10 cellular contexts compared by ENCODE assay signal in the genomic region with DNA sequence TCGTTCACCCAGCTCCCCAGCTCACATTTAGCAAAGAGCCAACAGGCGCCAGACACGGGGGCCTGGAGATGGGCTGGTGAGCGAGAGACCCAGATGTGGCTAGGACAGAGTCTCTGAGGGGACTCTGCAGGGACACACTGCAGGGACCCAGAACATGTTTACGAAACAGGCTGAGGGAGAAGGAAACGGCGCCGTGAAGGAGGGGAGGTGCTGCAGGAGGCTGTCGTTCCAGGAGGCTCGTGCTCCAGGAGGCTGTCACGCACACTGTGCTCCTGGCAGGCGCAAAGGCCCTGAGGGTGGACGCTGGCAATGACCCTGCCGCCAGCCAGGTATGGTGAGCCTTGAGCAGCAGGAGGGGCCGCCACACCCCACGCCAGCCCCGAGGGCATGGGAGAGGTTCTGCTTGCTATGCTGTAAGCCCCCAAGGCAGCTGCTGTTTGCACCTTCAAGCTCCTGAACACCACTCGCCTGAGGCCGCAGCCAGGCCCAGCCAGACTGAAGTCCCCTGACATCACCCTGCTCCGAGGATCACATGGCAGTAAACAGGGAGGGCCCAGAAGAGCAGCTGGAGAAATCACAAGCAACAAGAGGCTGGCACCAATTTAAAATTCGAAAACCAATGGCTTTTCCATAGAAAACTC. TPM values are rescaled to one million over a fixed set of nuclear protein-coding genes. Genes with fewer than 3 reads are reported as not detected.
DNase-seq lines count a peak whose midpoint lies in the region; ATAC-seq and TF ChIP-seq lines count a peak whose summit lies in the region.
"Had no signal": no experiment of that assay in that cellular context is flagged by ENCODE, and none has a peak within 500 bp of the region (broad histone marks: within the 10 kb centered on the region; RNA-seq: fewer than 3 reads in every experiment).

No MANE protein-coding gene starts in this region.

- H3K36me3 ChIP-seq in rectal smooth muscle tissue (ENCODE audit: control insufficient read depth, insufficient read depth, low read length), result no peaks in the 10 kb centered on the region

- H3K4me1 Mint-ChIP-seq in T-cell (peaks cover 7 to 40% (median 28%) of the 10 kb centered on the region in 3 donors), immature natural killer cell (peaks cover 65 to 74% of the 10 kb centered on the region in 2 donors)

- H3K4me1 ChIP-seq in rectal smooth muscle tissue (ENCODE audit: control insufficient read depth, insufficient read depth, low read length), result peaks cover 12% of the 10 kb centered on the region

- H3K9ac ChIP-seq in rectal smooth muscle tissue (ENCODE audit: low read length), result no peak overlapping the region

- H3K4me3 Mint-ChIP-seq in T-cell (no peak overlapping the region), immature natural killer cell (peak overlapping the region in 4 of 5 donors; percentile 9 to 47 (median 32))

- peak in 1 of 2 experiments; percentile 35 for DNase-seq in HL-60 (ENCODE audit: low read depth in 1 of 2, low spot score in 1 of 2)
- DNase-seq in T-cell, result peak in 1 of 34 experiments; percentile 2
- DNase-seq in immature natural killer cell, result no peak
- no peak for DNase-seq in middle frontal gyrus (ENCODE audit: extremely low spot score, low spot score)
- DNase-seq in HPDE6-E6E7 (ENCODE audit: extremely low spot score), result no peak
- DNase-seq in effector CD4-positive, alpha-beta T cell, result no peak
- DNase-seq in activated CD4-positive, alpha-beta T cell treated with anti-CD3 and anti-CD28 coated beads, Interleukin-2, amount 50 U/mL, for 1 hour, result no peak
- DNase-seq: NCI-H345; stimulated activated CD4-positive, alpha-beta T cell treated with anti-CD3 and anti-CD28 coated beads, Interleukin-12 subunit alpha, Interleukin-12 subunit beta, amount 100 ng/mL, for 4 hours had no signal

- POLR2A ChIA-PET in T-cell (lab: Charles Lee), result no interaction called here

- peak overlapping the region; percentile 36 for H3K27ac ChIP-seq in HL-60 (replicated peaks)
- H3K27ac ChIP-seq in rectal smooth muscle tissue (ENCODE audit: low read depth, low read length), result peak overlapping the region; percentile 56

- H3K9me3 Mint-ChIP-seq in T-cell (no peaks in the 10 kb centered on the region), immature natural killer cell (no peaks in the 10 kb centered on the region)

- no peaks in the 10 kb centered on the region for H3K36me3 Mint-ChIP-seq in T-cell
- peaks cover 0 to 4% (median 0%) of the 10 kb centered on the region in 3 donors for H3K36me3 Mint-ChIP-seq in immature natural killer cell

- no peak for TF ChIP-seq CTCF in HL-60 (IDR thresholded peaks at IDR 0.05; ENCODE audit: insufficient read depth, low read length)

- CTCF ChIA-PET in T-cell (lab: Charles Lee), result no interaction called here

- H3K27ac Mint-ChIP-seq in T-cell, result peak overlapping the region; percentile 5 to 55
- H3K27ac Mint-ChIP-seq in immature natural killer cell, result peak overlapping the region; percentile 89 to 95 (median 91)

- H3K4me3 ChIP-seq in HL-60 (replicated peaks; ENCODE audit: insufficient read depth, low read length) (no peak overlapping the region), rectal smooth muscle tissue (ENCODE audit: low read length) (no peak overlapping the region)

- no peak for ATAC-seq in T-cell (replicated peaks in 1 of 4)

- H3K27me3 ChIP-seq in HL-60 (ENCODE audit: insufficient read depth, poor library complexity, severe bottlenecking) (no peaks in the 10 kb centered on the region), rectal smooth muscle tissue (ENCODE audit: control insufficient read depth, insufficient read depth, low read length) (no peaks in the 10 kb centered on the region)

- no peaks in the 10 kb centered on the region for H3K27me3 Mint-ChIP-seq in T-cell
- peaks cover 30 to 50% (median 32%) of the 10 kb centered on the region in 3 donors for H3K27me3 Mint-ChIP-seq in immature natural killer cell (ENCODE audit: low read depth in 3 of 3)

RNA-seq across cellular contexts. Expression of a gene that starts 27.3 kb away (rescaled TPM):
- 10 to 100 TPM; 10.6 to 26.9 (median 23.5) TPM for total RNA-seq in T-cell
- 10 to 100 TPM; 49.7 to 72.1 (median 55.1) TPM for polyA plus RNA-seq in immature natural killer cell

RNA-seq across cellular contexts. Expression of a gene that starts 48.2 kb away (rescaled TPM):
- 10 to 100 TPM; 38.0 to 50.9 (median 43.7) TPM for total RNA-seq in T-cell
- 10 to 100 TPM; 12.7 to 24.0 (median 18.1) TPM for polyA plus RNA-seq in immature natural killer cell

RNA-seq across cellular contexts. Expression of a gene that starts 50.8 kb away (rescaled TPM):
- 10 to 100 TPM; 52.2 to 76.4 (median 54.7) TPM for total RNA-seq in T-cell
- polyA plus RNA-seq in immature natural killer cell, result 10 to 100 TPM; 25.3 to 35.6 (median 25.5) TPM

RNA-seq across cellular contexts. Expression of a gene that starts 55.8 kb away (rescaled TPM):
- under 1 TPM in 1 of 5 donors, not detected in 4; 0.19 TPM for total RNA-seq in T-cell
- not detected for polyA plus RNA-seq in immature natural killer cell

Comparison
In these comparisons a context has a peak if more than half of its experiments do, and no peak if none do; other contexts are left out.
1. H3K4me3 Mint-ChIP-seq: peak in immature natural killer cell (4 of 5); none in T-cell (0 of 3).